ENCODE assay signal across 10 cellular contexts in the genomic region with DNA sequence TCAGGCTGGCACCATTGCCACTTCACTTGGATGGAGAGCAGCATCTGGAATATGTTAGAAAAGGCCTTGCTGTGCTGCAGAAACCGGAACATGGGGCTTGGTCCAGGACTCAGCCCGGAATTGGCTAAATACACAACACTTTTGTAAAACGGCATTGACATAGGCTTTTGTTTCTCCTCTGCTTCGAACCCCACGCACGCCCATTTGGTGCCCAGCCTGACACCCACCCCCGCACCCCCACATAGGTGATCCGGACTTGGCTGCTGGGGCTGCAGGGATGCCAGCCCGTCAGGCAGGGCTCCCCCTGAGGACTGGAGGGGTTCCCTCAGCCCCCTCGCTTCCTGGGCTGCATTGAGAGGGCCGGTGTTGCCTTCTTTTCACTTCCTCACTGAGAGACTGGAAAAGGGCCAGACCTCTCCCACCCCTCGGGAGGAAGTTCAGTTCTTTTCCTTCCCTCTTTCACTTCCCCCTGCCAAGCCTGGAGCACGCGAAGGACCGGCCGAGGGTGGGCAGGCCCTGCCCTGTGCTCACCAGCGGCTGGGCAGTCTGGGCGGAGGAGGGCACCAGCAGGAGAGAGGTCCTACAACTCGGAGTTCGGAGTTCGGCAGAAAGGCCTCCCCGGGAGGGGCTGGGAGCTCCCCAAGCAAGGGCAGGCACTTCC. TPM values are rescaled to one million over a fixed set of nuclear protein-coding genes. Genes with fewer than 3 reads are reported as not detected.
DNase-seq lines count a peak whose midpoint lies in the region; ATAC-seq and TF ChIP-seq lines count a peak whose summit lies in the region.
"Had no signal": no experiment of that assay in that cellular context is flagged by ENCODE, and none has a peak within 500 bp of the region (broad histone marks: within the 10 kb centered on the region; RNA-seq: fewer than 3 reads in every experiment).

No MANE protein-coding gene starts in this region.

- peak overlapping the region in 3 of 4 donors; percentile 7 to 23 (median 16) for H3K4me3 ChIP-seq in sigmoid colon

- ATAC-seq in HG02610 (IDR thresholded peaks at IDR 0.05; ENCODE audit: unreplicated experiment), result no peak

- no peak for TF ChIP-seq CTCF in sigmoid colon (IDR thresholded peaks at IDR 0.05)

- DNase-seq in GM03348 (ENCODE audit: low spot score), result peak; percentile 29
- peak in 55 of 58 donors; percentile 26 to 96 (median 84) for DNase-seq in anterior cingulate cortex (lab: John Stamatoyannopoulos, UW)
- peak; percentile 77 to 80 for DNase-seq in hippocampal formation (lab: John Stamatoyannopoulos, UW)
- DNase-seq in sigmoid colon, result peak; percentile 85
- no peak for DNase-seq in NCI-H226
- DNase-seq in effector CD4-positive, alpha-beta T cell, result no peak
- no peak for DNase-seq in NCI-H748 (lab: John Stamatoyannopoulos, UW; ENCODE audit: unreplicated experiment)
- DNase-seq: activated CD4-positive, alpha-beta T cell treated with anti-CD3 and anti-CD28 coated beads for 4 hours had no signal

- H3K4me1 ChIP-seq in sigmoid colon, result peaks cover 0 to 37% (median 20%) of the 10 kb centered on the region in 4 donors

- H3K36me3 ChIP-seq in sigmoid colon, result no peaks in the 10 kb centered on the region

- no peaks in the 10 kb centered on the region for H3K27me3 ChIP-seq in sigmoid colon

- no peak for TF ChIP-seq EP300 in sigmoid colon (IDR thresholded peaks at IDR 0.05)

- 44 to 72% methylated on average over 22 of the region's 22 CpGs for WGBS in sigmoid colon, 2 donors

- TF ChIP-seq POLR2A in sigmoid colon (IDR thresholded peaks at IDR 0.05), result no peak

- intact Hi-C loops in sigmoid colon (cut with DNase I), result no loop called here

- peak overlapping the region; percentile 64 to 76 (median 74) for H3K27ac ChIP-seq in sigmoid colon

- no peaks in the 10 kb centered on the region for H3K9me3 ChIP-seq in sigmoid colon

RNA-seq across cellular contexts. Expression of a gene that starts 17.9 kb away (rescaled TPM):
- 1,000 to 10,000 TPM in 3 of 4 donors, 100 to 1,000 TPM in 1; 693 to 1,250 (median 1,143) TPM for total RNA-seq in sigmoid colon
- polyA plus RNA-seq in sigmoid colon, result 100 to 1,000 TPM; 344 to 429 (median 409) TPM
- total RNA-seq: OCI-LY7 had no signal

RNA-seq across cellular contexts. Expression of a gene that starts 33.2 kb away (rescaled TPM):
- total RNA-seq in sigmoid colon, result not detected
- polyA plus RNA-seq in sigmoid colon, result not detected
- total RNA-seq: OCI-LY7 had no signal

RNA-seq across cellular contexts. Expression of a gene that starts 50.0 kb away (rescaled TPM):
- not detected for total RNA-seq in sigmoid colon
- polyA plus RNA-seq in sigmoid colon, result not detected
- total RNA-seq: OCI-LY7 had no signal

Comparison
In these comparisons a context has a peak if more than half of its experiments do, and no peak if none do; other contexts are left out.
1. DNase-seq: peak in GM03348 (single experiment), anterior cingulate cortex (55 of 58), hippocampal formation (2 of 2) and sigmoid colon (single experiment); none in NCI-H226 (single experiment), effector CD4-positive, alpha-beta T cell (single experiment) and NCI-H748 (single experiment).